In the genomic region with DNA sequence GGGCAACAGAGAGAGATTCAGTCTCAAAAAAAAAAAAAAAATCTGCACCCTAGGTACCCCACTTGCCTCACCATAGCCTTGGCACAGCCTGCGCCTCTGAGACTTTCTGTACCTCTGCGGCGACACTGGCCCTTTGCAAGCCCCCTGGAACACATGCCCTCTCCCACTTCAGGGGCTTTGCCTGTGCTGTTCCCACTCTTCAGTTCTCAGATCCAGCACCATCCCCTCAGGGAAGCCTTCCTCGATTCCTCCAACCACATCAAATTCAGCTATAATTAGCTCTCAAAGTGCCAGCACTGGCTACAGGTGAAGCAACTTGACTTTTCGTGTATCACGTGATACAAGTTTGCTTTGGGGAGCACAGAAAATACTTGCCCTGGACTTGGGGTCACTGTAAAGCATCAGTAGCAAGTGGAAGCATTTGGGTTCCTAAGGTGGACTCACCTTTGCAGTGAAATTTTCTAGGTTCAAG, we compare ENCODE assay signal across 1 cellular context.
TF ChIP-seq lines count a peak whose summit lies in the region.

No MANE protein-coding gene starts in this region.

TF ChIP-seq in HepG2, 621 proteins besides CTCF, POLR2A, EP300 and RAD21 (continued from another document):
- TF ChIP-seq, protein P1, sequence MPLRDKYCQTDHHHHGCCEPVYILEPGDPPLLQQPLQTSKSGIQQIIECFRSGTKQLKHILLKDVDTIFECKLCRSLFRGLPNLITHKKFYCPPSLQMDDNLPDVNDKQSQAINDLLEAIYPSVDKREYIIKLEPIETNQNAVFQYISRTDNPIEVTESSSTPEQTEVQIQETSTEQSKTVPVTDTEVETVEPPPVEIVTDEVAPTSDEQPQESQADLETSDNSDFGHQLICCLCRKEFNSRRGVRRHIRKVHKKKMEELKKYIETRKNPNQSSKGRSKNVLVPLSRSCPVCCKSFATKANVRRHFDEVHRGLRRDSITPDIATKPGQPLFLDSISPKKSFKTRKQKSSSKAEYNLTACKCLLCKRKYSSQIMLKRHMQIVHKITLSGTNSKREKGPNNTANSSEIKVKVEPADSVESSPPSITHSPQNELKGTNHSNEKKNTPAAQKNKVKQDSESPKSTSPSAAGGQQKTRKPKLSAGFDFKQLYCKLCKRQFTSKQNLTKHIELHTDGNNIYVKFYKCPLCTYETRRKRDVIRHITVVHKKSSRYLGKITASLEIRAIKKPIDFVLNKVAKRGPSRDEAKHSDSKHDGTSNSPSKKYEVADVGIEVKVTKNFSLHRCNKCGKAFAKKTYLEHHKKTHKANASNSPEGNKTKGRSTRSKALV (CRISPR knock-in tag; IDR thresholded peaks at IDR 0.05) = 0 out of 2 replicates have a peak, but pooled peaks have one; percentile 32
- no peak for TF ChIP-seq SOX13 (IDR thresholded peaks at IDR 0.05)
- 0 out of 4 replicates have a peak, but pooled peaks of 1 of the 2 experiments have one; percentile 4 for TF ChIP-seq SOX13 (CRISPR knock-in tag; conservative IDR thresholded peaks at IDR 0.05 in 1 of 2, IDR thresholded peaks at IDR 0.05 in 1 of 2)
- peak; percentile 61; the same call in 1 of the 2 replicates for TF ChIP-seq GLI4 (CRISPR knock-in tag; IDR thresholded peaks at IDR 0.05; ENCODE audit: borderline replicate concordance)
- no peak; the same call in 1 of the 2 replicates for TF ChIP-seq KDM5A (IDR thresholded peaks at IDR 0.05; ENCODE audit: borderline replicate concordance, low read length)
- 0 out of 2 replicates have a peak, but pooled peaks have one; percentile 20 for TF ChIP-seq MEIS2 (CRISPR knock-in tag; IDR thresholded peaks at IDR 0.05)
- no peak for TF ChIP-seq TCF12 (IDR thresholded peaks at IDR 0.05)
- TF ChIP-seq TCF12 (CRISPR knock-in tag; IDR thresholded peaks at IDR 0.05) = 0 out of 2 replicates have a peak, but pooled peaks have one; percentile 34
- 0 out of 2 replicates have a peak, but pooled peaks have one; percentile 23 for TF ChIP-seq ZNF44 (CRISPR knock-in tag; IDR thresholded peaks at IDR 0.05)
- TF ChIP-seq ZNF484 (CRISPR knock-in tag; IDR thresholded peaks at IDR 0.05; ENCODE audit: borderline replicate concordance, low read depth) = no peak
- TF ChIP-seq, protein P2, sequence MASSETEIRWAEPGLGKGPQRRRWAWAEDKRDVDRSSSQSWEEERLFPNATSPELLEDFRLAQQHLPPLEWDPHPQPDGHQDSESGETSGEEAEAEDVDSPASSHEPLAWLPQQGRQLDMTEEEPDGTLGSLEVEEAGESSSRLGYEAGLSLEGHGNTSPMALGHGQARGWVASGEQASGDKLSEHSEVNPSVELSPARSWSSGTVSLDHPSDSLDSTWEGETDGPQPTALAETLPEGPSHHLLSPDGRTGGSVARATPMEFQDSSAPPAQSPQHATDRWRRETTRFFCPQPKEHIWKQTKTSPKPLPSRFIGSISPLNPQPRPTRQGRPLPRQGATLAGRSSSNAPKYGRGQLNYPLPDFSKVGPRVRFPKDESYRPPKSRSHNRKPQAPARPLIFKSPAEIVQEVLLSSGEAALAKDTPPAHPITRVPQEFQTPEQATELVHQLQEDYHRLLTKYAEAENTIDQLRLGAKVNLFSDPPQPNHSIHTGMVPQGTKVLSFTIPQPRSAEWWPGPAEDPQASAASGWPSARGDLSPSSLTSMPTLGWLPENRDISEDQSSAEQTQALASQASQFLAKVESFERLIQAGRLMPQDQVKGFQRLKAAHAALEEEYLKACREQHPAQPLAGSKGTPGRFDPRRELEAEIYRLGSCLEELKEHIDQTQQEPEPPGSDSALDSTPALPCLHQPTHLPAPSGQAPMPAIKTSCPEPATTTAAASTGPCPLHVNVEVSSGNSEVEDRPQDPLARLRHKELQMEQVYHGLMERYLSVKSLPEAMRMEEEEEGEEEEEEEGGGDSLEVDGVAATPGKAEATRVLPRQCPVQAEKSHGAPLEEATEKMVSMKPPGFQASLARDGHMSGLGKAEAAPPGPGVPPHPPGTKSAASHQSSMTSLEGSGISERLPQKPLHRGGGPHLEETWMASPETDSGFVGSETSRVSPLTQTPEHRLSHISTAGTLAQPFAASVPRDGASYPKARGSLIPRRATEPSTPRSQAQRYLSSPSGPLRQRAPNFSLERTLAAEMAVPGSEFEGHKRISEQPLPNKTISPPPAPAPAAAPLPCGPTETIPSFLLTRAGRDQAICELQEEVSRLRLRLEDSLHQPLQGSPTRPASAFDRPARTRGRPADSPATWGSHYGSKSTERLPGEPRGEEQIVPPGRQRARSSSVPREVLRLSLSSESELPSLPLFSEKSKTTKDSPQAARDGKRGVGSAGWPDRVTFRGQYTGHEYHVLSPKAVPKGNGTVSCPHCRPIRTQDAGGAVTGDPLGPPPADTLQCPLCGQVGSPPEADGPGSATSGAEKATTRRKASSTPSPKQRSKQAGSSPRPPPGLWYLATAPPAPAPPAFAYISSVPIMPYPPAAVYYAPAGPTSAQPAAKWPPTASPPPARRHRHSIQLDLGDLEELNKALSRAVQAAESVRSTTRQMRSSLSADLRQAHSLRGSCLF (CRISPR knock-in tag; IDR thresholded peaks at IDR 0.05; ENCODE audit: borderline replicate concordance) = no peak
- TF ChIP-seq CEBPG (CRISPR knock-in tag; IDR thresholded peaks at IDR 0.05) = peak; percentile 13; the same call in 1 of the 2 replicates
- 0 out of 2 replicates have a peak, but pooled peaks have one; percentile 2 for TF ChIP-seq ZMAT3 (CRISPR knock-in tag; conservative IDR thresholded peaks at IDR 0.05)
- 0 out of 2 replicates have a peak, but pooled peaks have one; percentile 6 for TF ChIP-seq ZBTB8A (CRISPR knock-in tag; IDR thresholded peaks at IDR 0.05; ENCODE audit: borderline replicate concordance, low read depth)
